7 cellular contexts compared by ENCODE assay signal in genomic region chr2:159713691-159714585, GRCh38. TPM values are rescaled to one million over a fixed set of nuclear protein-coding genes. Genes with fewer than 3 reads are reported as not detected.
DNase-seq lines count a peak whose midpoint lies in the region; TF ChIP-seq lines count a peak whose summit lies in the region.

No MANE protein-coding gene starts in this region.

- TF ChIP-seq CTCF in NB4 (IDR thresholded peaks at IDR 0.05; ENCODE audit: low read depth, low read length) (no peak), brain (conservative IDR thresholded peaks at IDR 0.05) (no peak)

- DNase-seq in NB4 (ENCODE audit: low read depth) (peak; percentile 30), lung microvascular endothelial cell (ENCODE audit: low read depth in 2 of 2) (peak; percentile 31 to 79), SHP77 treated with DMSO at 0.1 percent for 48 hours (lab: John Stamatoyannopoulos, UW) (no peak)
- no peak for DNase-seq in stimulated activated CD4-positive, alpha-beta T cell treated with anti-CD3 and anti-CD28 coated beads, Interleukin-2, amount 100 ng/mL, for 24 hours

- no peak for TF ChIP-seq POLR2A in NB4 (IDR thresholded peaks at IDR 0.05; ENCODE audit: extremely low read depth, insufficient read length)

- peaks cover 60% of the 10 kb centered on the region for H3K36me3 Mint-ChIP-seq in brain

- H3K27ac Mint-ChIP-seq in brain, result peak overlapping the region; percentile 94 to 100 (median 100)

- H3K9me3 Mint-ChIP-seq in brain, result peaks cover 0 to 2% (median 0%) of the 10 kb centered on the region in 5 experiments

- WGBS in urinary bladder, result 41% methylated on average over 5 of the region's 5 CpGs

- H3K36me3 ChIP-seq in urinary bladder (ENCODE audit: insufficient read depth), result no peaks in the 10 kb centered on the region

- no peaks in the 10 kb centered on the region for H3K4me1 ChIP-seq in urinary bladder (ENCODE audit: insufficient read depth)

- peak overlapping the region; percentile 89 to 100 (median 99) for H3K4me3 Mint-ChIP-seq in brain

- H3K4me1 Mint-ChIP-seq in brain, result peaks cover 54% of the 10 kb centered on the region

- peak overlapping the region; percentile 38 for H3K27ac ChIP-seq in urinary bladder (ENCODE audit: low read depth)

- H3K4me3 ChIP-seq in GM08714 (ENCODE audit: low read length), result peak overlapping the region; percentile 89
- peak overlapping the region; percentile 95 for H3K4me3 ChIP-seq in NB4 (ENCODE audit: low read depth, low read length)
- peak overlapping the region; percentile 95 for H3K4me3 ChIP-seq in urinary bladder (ENCODE audit: low read depth, low read length)

- peaks cover 10% of the 10 kb centered on the region for H3K27me3 Mint-ChIP-seq in brain

RNA-seq across cellular contexts. Expression of gene MARCHF7, which starts 1.6 kb away (rescaled TPM):
- polyA plus RNA-seq in brain (ENCODE audit: insufficient read depth, low read depth, low replicate concordance), result 13.1 TPM
- total RNA-seq in lung microvascular endothelial cell, result 51.4 and 66.9 TPM in 2 replicates
- total RNA-seq in urinary bladder, result 212 TPM
- 65.3 TPM for polyA plus RNA-seq in urinary bladder

Comparison
In these comparisons a context has a peak if more than half of its experiments do, and no peak if none do; other contexts are left out.
1. DNase-seq: peak in NB4 (single experiment) and lung microvascular endothelial cell (2 of 2); none in stimulated activated CD4-positive, alpha-beta T cell treated with anti-CD3 and anti-CD28 coated beads, Interleukin-2, amount 100 ng/mL, for 24 hours (0 of 2) and SHP77 treated with DMSO at 0.1 percent for 48 hours (single experiment).
2. Peak in every context shown above with its lines, with median percentiles within 50 percentile points of each other: H3K4me3 ChIP-seq.